In genomic region chr12:47079365-47079893, GRCh38 we compare ENCODE assay signal across 8 cellular contexts. TPM values are rescaled to one million over a fixed set of nuclear protein-coding genes. Genes with fewer than 3 reads are reported as not detected.
A peak's percentile ranks its signal among the peaks of the same experiment; 100 is the strongest.
DNase-seq lines count a peak whose midpoint lies in the region; ATAC-seq and TF ChIP-seq lines count a peak whose summit lies in the region.

TSS of gene PCED1B (plus strand) at chr12:47079621. CDS start at chr12:47235064, 155,443 bp downstream.

- H3K9me3 ChIP-seq in ovary (no peaks in the 10 kb centered on the region), thyroid gland (no peaks in the 10 kb centered on the region)

- CTCF ChIA-PET in RWPE1 (lab: Yijun Ruan, JAX): interaction anchor here (0.6 to 1.5 kb wide), 8 partner anchors 8 to 868 kb away, joined by 3 to 6 read pairs (median 4); no protein-coding TSS in a partner anchor

- ATAC-seq in GM19035 (IDR thresholded peaks at IDR 0.05; ENCODE audit: unreplicated experiment) (peak; percentile 75), HG03571 (IDR thresholded peaks at IDR 0.05; ENCODE audit: unreplicated experiment) (peak; percentile 64)

- H3K36me3 ChIP-seq in ovary: no peaks in the 10 kb centered on the region
- no peaks in the 10 kb centered on the region for H3K36me3 ChIP-seq in thyroid gland

- DNase-seq in AG09309 (ENCODE audit: low read depth): no peak
- DNase-seq in RWPE1 (ENCODE audit: low spot score): peak; percentile 39
- peak; percentile 43 for DNase-seq in activated gamma-delta T cell (lab: John Stamatoyannopoulos, UW)
- peak; percentile 71 for DNase-seq in glomerular visceral epithelial cell (ENCODE audit: extremely low spot score)
- DNase-seq in ovary: peak; percentile 74 to 85 (median 81)
- peak; percentile 72 to 84 for DNase-seq in thyroid gland

- POLR2A ChIA-PET in RWPE1 (lab: Yijun Ruan, JAX; ENCODE audit: low non-redundant PET): interaction anchor here (0.8 kb wide), 1 partner anchor 128 kb away, joined by 3 read pairs; no protein-coding TSS in a partner anchor

- TF ChIP-seq POLR2A in ovary (IDR thresholded peaks at IDR 0.05) (peak; percentile 35), thyroid gland (IDR thresholded peaks at IDR 0.05) (peak in 1 of 2 donors; percentile 5)

- H3K4me3 ChIP-seq in AG09309 (ENCODE audit: control insufficient read depth, low read depth, low read length): peak within 1 kb of the TSS; percentile 63
- peak within 1 kb of the TSS; percentile 78 for H3K4me3 ChIP-seq in ovary
- H3K4me3 ChIP-seq in thyroid gland (replicated peaks in 1 of 3): peak within 1 kb of the TSS; percentile 28 to 72 (median 67)

- no peak for TF ChIP-seq EP300 in ovary (IDR thresholded peaks at IDR 0.05)

- H3K27me3 ChIP-seq in ovary: no peaks in the 10 kb centered on the region
- no peaks in the 10 kb centered on the region for H3K27me3 ChIP-seq in thyroid gland

- 0 to 1% (median 0%) methylated on average over 40 to 54 of the region's 54 CpGs for WGBS in ovary, 3 donors
- 1% methylated on average over 17 to 35 of the region's 54 CpGs for WGBS in thyroid gland, 2 donors

- H3K4me1 ChIP-seq in ovary (ENCODE audit: insufficient read depth) (peaks cover 10% of the 10 kb centered on the region), thyroid gland (peaks cover 0 to 6% of the 10 kb centered on the region in 2 donors)

- H3K27ac ChIP-seq in RWPE1 (peak within 1 kb of the TSS; percentile 99), ovary (peak within 1 kb of the TSS; percentile 89 to 98), thyroid gland (peak within 1 kb of the TSS; percentile 44 to 83 (median 80))

- TF ChIP-seq CTCF in AG09309 (IDR thresholded peaks at IDR 0.05; ENCODE audit: control insufficient read depth, insufficient read depth, low read depth, low read length, missing control alignments) (peak; percentile 45), RWPE1 (conservative IDR thresholded peaks at IDR 0.05; ENCODE audit: low read depth) (peak; percentile 57), ovary (IDR thresholded peaks at IDR 0.05) (no peak), thyroid gland (IDR thresholded peaks at IDR 0.05) (peak in 4 of 6 experiments; percentile 8 to 48 (median 42))

- intact Hi-C loops in ovary (cut with DNase I) (no loop called here), thyroid gland (cut with DNase I) (no loop called here)

RNA-seq across cellular contexts. Expression of gene PCED1B, which starts in this region (rescaled TPM):
- total RNA-seq in ovary (10 to 100 TPM in 6 of 7 donors, 1 to 10 TPM in 1; 9.9 to 27.2 (median 13.0) TPM), thyroid gland (1 to 10 TPM; 1.0 to 1.5 (median 1.2) TPM)
- polyA plus RNA-seq in ovary: 10 to 100 TPM; 12.1 to 19.6 TPM

Comparison
In these comparisons a context has a peak if more than half of its experiments do, and no peak if none do; other contexts are left out.
1. RNA of gene PCED1B (total RNA-seq): 9.9 to 27.2 TPM in ovary; 1.0 to 1.5 TPM in thyroid gland; every median in the first group is over 4 times any median in the second.
2. CTCF ChIP-seq: peak in AG09309 (single experiment), RWPE1 (single experiment) and thyroid gland (4 of 6); none in ovary (0 of 3).
3. Peak in every context shown above with its lines, with median percentiles within 50 percentile points of each other: H3K4me3 ChIP-seq and H3K27ac ChIP-seq.